Comparison of ENCODE assay signal across 8 cellular contexts in the genomic region with DNA sequence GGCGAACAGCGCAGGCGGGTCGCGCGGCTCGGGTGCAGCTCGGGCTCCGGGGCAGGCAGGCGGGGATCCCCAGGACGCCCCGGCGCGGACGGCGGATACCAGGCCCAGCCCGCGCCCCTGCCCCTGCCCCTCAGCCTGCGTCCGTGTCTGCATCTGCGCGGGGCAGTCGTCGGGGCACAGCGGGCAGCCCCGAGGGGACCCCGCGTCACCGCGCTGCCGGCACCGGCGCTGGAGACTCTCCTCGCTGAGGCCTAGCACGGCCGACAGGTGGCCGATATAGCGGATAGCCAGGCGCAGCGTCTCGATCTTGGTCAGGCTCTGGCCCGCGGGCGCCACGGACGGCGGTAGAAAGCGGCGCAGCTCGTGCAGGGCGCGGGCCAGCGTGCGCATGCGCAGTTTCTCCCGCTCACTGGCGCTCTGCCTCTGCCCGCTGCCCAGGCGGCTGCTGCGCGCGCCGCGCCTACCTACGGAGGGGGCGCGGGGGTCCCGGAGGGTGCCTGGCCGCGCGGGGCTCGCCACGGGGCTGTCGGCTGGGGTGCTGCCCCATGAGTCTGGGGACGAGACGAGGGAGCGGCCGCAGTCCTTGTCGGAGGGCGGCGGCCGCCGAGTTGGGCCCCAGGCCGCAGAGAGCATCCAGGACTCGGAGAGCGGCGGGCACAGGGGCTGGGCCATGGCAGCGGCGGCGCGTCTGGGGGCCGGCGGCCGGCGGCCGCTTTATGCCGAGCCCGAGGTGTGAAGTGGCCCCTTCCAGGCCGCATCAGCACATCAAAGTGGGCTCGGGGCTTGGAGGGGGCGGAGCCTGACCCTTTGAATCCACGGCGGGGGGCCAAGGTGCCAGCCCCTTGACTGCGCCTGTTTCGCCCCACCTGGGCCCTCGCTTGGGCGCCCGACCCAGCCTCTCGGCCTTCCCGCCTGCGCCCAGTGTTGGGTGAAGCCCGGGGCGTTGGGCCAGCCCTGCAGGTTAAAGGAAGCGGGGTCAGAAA. TPM values are rescaled to one million over a fixed set of nuclear protein-coding genes. Genes with fewer than 3 reads are reported as not detected.
DNase-seq lines count a peak whose midpoint lies in the region; ATAC-seq and TF ChIP-seq lines count a peak whose summit lies in the region.

A gene with protein sequence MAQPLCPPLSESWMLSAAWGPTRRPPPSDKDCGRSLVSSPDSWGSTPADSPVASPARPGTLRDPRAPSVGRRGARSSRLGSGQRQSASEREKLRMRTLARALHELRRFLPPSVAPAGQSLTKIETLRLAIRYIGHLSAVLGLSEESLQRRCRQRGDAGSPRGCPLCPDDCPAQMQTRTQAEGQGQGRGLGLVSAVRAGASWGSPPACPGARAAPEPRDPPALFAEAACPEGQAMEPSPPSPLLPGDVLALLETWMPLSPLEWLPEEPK (minus strand): TSS at position 690 of the 983 bp plus-strand sequence. CDS start 18 bp downstream, at position 672.

- TF ChIP-seq POLR2A in GM19099 (IDR thresholded peaks at IDR 0.05; ENCODE audit: extremely low read depth, insufficient read length, low read depth), result peak; percentile 65

- ATAC-seq in HG03378 (IDR thresholded peaks at IDR 0.05; ENCODE audit: unreplicated experiment), result peak; percentile 90

- DNase-seq in Ammon's horn (ENCODE audit: low spot score) (peak; percentile 94), NCI-H446 (lab: John Stamatoyannopoulos, UW) (peak; percentile 58 to 91), cerebellum (ENCODE audit: low spot score) (peak; percentile 90), kidney tubule cell (ENCODE audit: low spot score) (peak; percentile 94)
- peak; percentile 91 for DNase-seq in activated CD4-positive, CD25-positive, alpha-beta regulatory T cell treated with anti-CD3 and anti-CD28 coated beads, Interleukin-2, amount 50 U/mL, for 72 hours
- peak; percentile 63 to 75 for DNase-seq in stimulated activated CD4-positive, alpha-beta T cell treated with anti-CD3 and anti-CD28 coated beads, Interleukin-1b, Interleukin-23, amount 100 ng/mL, for 1 hour (ENCODE audit: low read depth in 2 of 2)

RNA-seq across cellular contexts. Expression of the gene that starts here (rescaled TPM):
- total RNA-seq in cerebellum, result 2.1 TPM

Comparison
In these comparisons a context has a peak if more than half of its experiments do, and no peak if none do; other contexts are left out.
1. Peak in every context shown above with its lines: DNase-seq and ATAC-seq.